Comparison of ENCODE assay signal across 18 cellular contexts in the genomic region with DNA sequence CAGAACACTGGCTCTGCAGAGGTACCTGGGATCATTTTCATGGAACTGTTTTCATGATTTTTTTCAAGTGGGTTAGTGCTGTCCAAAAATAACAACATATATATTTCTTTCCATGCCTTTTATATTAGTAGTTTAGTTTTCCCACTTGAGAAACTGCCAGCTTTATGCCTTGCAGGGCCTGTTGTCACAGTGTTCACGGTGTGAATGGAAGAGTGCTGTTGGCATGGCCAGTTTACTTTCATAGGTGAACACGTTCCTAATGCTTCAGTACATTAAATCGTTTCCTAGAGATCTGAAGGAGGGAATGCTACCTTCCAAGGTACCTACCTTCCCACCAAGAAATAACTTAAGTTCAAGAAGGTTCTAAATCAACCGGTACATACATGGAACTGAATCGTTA.
"Had no signal": no experiment of that assay in that cellular context is flagged by ENCODE, and none has a peak within 500 bp of the region (broad histone marks: within the 10 kb centered on the region; RNA-seq: fewer than 3 reads in every experiment).

No MANE protein-coding gene starts in this region.

- H3K4me1 Mint-ChIP-seq: endodermal cell had no signal

- H3K9me3 Mint-ChIP-seq: activated naive CD8-positive, alpha-beta T cell treated with anti-CD3 and anti-CD28 coated beads, Interleukin-2, amount 50 U/mL, for 24 hours; T-cell had no signal

- H3K27ac ChIP-seq: left lung, ovary, upper lobe of right lung had no signal

- H3K4me1 ChIP-seq: upper lobe of right lung had no signal

- H3K9me3 ChIP-seq: left lung, ovary, SK-N-SH, upper lobe of right lung had no signal

- DNase-seq: activated CD4-positive, alpha-beta T cell treated with anti-CD3 and anti-CD28 coated beads, Interleukin-2, amount 50 U/mL, for 48 hours; activated gamma-delta T cell treated with Interleukin-2 at 50 U/mL for 16 hours; activated naive CD8-positive, alpha-beta T cell treated with anti-CD3 and anti-CD28 coated beads, Interleukin-2, amount 50 U/mL, for 24 hours; activated T-cell treated with anti-CD3 and anti-CD28 coated beads, Interleukin-2, amount 50 U/mL, for 72 hours; endodermal cell; left lung; mesendoderm; ovary; SK-N-SH; stimulated activated CD4-positive, alpha-beta T cell treated with anti-CD3 and anti-CD28 coated beads, Interleukin-12 subunit alpha, Interleukin-12 subunit beta, amount 100 ng/mL, for 4 hours; stimulated activated CD4-positive, alpha-beta T cell treated with anti-CD3 and anti-CD28 coated beads, Interleukin-2, amount 100 ng/mL, for 24 hours; T-cell; T-helper 9 cell; upper lobe of right lung had no signal

- H3K27me3 ChIP-seq: left lung, ovary, upper lobe of right lung had no signal

- ATAC-seq: activated CD4-positive, CD25-positive, alpha-beta regulatory T cell treated with anti-CD3 and anti-CD28 coated beads, Interleukin-2, amount 50 U/mL, for 24 hours; activated naive CD8-positive, alpha-beta T cell treated with anti-CD3 and anti-CD28 coated beads, Interleukin-2, amount 50 U/mL, for 24 hours; activated T-cell treated with anti-CD3 and anti-CD28 coated beads, Interleukin-2, amount 50 U/mL, for 72 hours; left lung; stimulated activated memory B cell treated with anti-CD40 and anti-IgM and Interleukin-4, amounts not matched to agents 10 μg/mL and 1 μg/mL and 100 μg/mL, for 72 hours; T-cell; upper lobe of right lung had no signal

- H3K27ac Mint-ChIP-seq: activated naive CD8-positive, alpha-beta T cell treated with anti-CD3 and anti-CD28 coated beads, Interleukin-2, amount 50 U/mL, for 24 hours; activated T-cell treated with anti-CD3 and anti-CD28 coated beads, Interleukin-2, amount 50 U/mL, for 72 hours; endodermal cell; stimulated activated memory B cell treated with anti-CD40 and anti-IgM and Interleukin-4, amounts not matched to agents 10 μg/mL and 1 μg/mL and 100 μg/mL, for 72 hours had no signal

- H3K4me3 ChIP-seq: left lung, ovary, upper lobe of right lung had no signal

- H3K27me3 Mint-ChIP-seq: activated naive CD8-positive, alpha-beta T cell treated with anti-CD3 and anti-CD28 coated beads, Interleukin-2, amount 50 U/mL, for 24 hours; stimulated activated memory B cell treated with anti-CD40 and anti-IgM and Interleukin-4, amounts not matched to agents 10 μg/mL and 1 μg/mL and 100 μg/mL, for 72 hours had no signal

- FAIRE-seq: bronchial epithelial cell, keratinocyte had no signal

- H3K4me3 Mint-ChIP-seq: activated naive CD8-positive, alpha-beta T cell treated with anti-CD3 and anti-CD28 coated beads, Interleukin-2, amount 50 U/mL, for 24 hours; activated T-cell treated with anti-CD3 and anti-CD28 coated beads, Interleukin-2, amount 50 U/mL, for 72 hours; endodermal cell; stimulated activated memory B cell treated with anti-CD40 and anti-IgM and Interleukin-4, amounts not matched to agents 10 μg/mL and 1 μg/mL and 100 μg/mL, for 72 hours had no signal

- H3K36me3 ChIP-seq: left lung, ovary, upper lobe of right lung had no signal
